19 cellular contexts compared by ENCODE assay signal in the genomic region with DNA sequence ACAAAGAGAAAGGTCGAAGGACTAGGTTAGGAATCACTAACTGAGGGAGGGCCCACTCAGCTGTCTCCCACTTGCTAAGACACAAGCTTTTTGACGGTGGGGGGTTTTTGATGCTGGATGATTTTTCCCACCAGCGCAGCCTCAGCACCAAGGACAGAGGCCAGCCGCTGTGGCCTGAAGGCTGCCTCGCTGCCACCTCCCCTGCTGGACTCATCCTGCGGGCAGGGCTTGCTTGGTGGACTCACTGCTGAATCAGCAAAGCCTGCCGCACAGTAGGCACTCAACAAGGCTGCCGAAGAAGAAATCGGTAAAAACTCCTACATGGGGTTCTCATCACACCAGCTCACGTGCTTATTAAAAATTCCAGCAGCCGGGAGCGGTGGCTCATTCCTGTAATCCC. TPM values are rescaled to one million over a fixed set of nuclear protein-coding genes. Genes with fewer than 3 reads are reported as not detected.
DNase-seq lines count a peak whose midpoint lies in the region; ATAC-seq, FAIRE-seq and TF ChIP-seq lines count a peak whose summit lies in the region.
"Had no signal": no experiment of that assay in that cellular context is flagged by ENCODE, and none has a peak within 500 bp of the region (broad histone marks: within the 10 kb centered on the region; RNA-seq: fewer than 3 reads in every experiment).

No MANE protein-coding gene starts in this region.

- CTCF ChIA-PET in WTC11 (lab: Charles Lee), result interaction anchor here (1.2 kb wide), 1 partner anchor 115 kb away, joined by 3 read pairs; no protein-coding TSS in a partner anchor

- intact Hi-C loops in Right ventricle myocardium inferior (cut with DNase I) (loop anchor here (5.0 kb wide), 2 partner anchors 63 to 148 kb away; partner anchors contain the start of gene ZBED4), Right ventricle myocardium superior (cut with DNase I) (loop anchor here (10.0 kb wide), 1 partner anchor 131 kb away; no protein-coding TSS in a partner anchor), kidney (cut with DNase I) (no loop called here), CD14-positive monocyte (cut with micrococcal nuclease) (no loop called here)

- FAIRE-seq in kidney (lab: Jason Lieb, UNC), result no peak
- FAIRE-seq: GM12892, H54 had no signal

- no peaks in the 10 kb centered on the region for H3K9me3 Mint-ChIP-seq in WTC11
- no peaks in the 10 kb centered on the region for H3K9me3 Mint-ChIP-seq in osteocyte (ENCODE audit: unreplicated experiment)
- no peaks in the 10 kb centered on the region for H3K9me3 Mint-ChIP-seq in CD14-positive monocyte

- no peaks in the 10 kb centered on the region for H3K9me3 ChIP-seq in kidney (ENCODE audit: control insufficient read depth in 1 of 2, low read length in 2 of 2)
- H3K9me3 ChIP-seq: BLaER1 treated with 17β-estradiol and CSF1 and Interleukin-3, amounts not matched to agents 10 nM and 100 nM had no signal

- H3K27me3 Mint-ChIP-seq in WTC11 (ENCODE audit: low read depth) (no peaks in the 10 kb centered on the region), osteocyte (ENCODE audit: unreplicated experiment) (no peaks in the 10 kb centered on the region), CD14-positive monocyte (ENCODE audit: low read depth in 3 of 3) (peaks cover 0 to 4% (median 0%) of the 10 kb centered on the region in 3 donors)

- no peak overlapping the region for H3K4me3 ChIP-seq in kidney (ENCODE audit: low read length in 2 of 2)
- H3K4me3 ChIP-seq: BLaER1 treated with 17β-estradiol and CSF1 and Interleukin-3, amounts not matched to agents 10 nM and 100 nM had no signal

- ATAC-seq in Right ventricle myocardium inferior (no peak), Right ventricle myocardium superior (ENCODE audit: poor library complexity) (no peak), WTC11 (no peak), HG03342 (IDR thresholded peaks at IDR 0.05; ENCODE audit: unreplicated experiment) (no peak)

- H3K27ac Mint-ChIP-seq in WTC11 (no peak overlapping the region), osteocyte (ENCODE audit: unreplicated experiment) (no peak overlapping the region), CD14-positive monocyte (no peak overlapping the region)

- peaks cover 0 to 10% of the 10 kb centered on the region in 2 donors for H3K4me1 ChIP-seq in kidney (ENCODE audit: control insufficient read depth in 1 of 2, insufficient read depth in 1 of 2, low read depth in 1 of 2, low read length in 2 of 2)

- no peak overlapping the region for H3K27ac ChIP-seq in kidney (ENCODE audit: low read depth in 2 of 2, low read length in 2 of 2)
- H3K27ac ChIP-seq: BLaER1 treated with 17β-estradiol and CSF1 and Interleukin-3, amounts not matched to agents 10 nM and 100 nM had no signal

- peaks cover 5 to 8% of the 10 kb centered on the region in 2 donors for H3K36me3 ChIP-seq in kidney (ENCODE audit: control insufficient read depth in 1 of 2, insufficient read depth in 2 of 2, low read length in 2 of 2)

- POLR2A ChIA-PET in WTC11 (lab: Charles Lee), result no interaction called here

- TF ChIP-seq CTCF in WTC11 (IDR thresholded peaks at IDR 0.05) (no peak), kidney (IDR thresholded peaks at IDR 0.05; ENCODE audit: borderline replicate concordance, extremely low read depth, insufficient read depth) (no peak), osteocyte (IDR thresholded peaks at IDR 0.05) (no peak), CD14-positive monocyte (IDR thresholded peaks at IDR 0.05) (no peak)

- DNase-seq in Right ventricle myocardium inferior (ENCODE audit: missing footprints) (peak; percentile 11), Right ventricle myocardium superior (no peak), WTC11 (ENCODE audit: low spot score) (peak; percentile 46), kidney (peak; percentile 67), osteocyte (ENCODE audit: extremely low spot score, unreplicated experiment) (no peak), CD14-positive monocyte (ENCODE audit: low spot score) (no peak), cortex of kidney (lab: John Stamatoyannopoulos, UW) (no peak)
- DNase-seq: DMS 273 treated with DMSO at 0.1 percent for 48 hours, GF-D8, IMR-90, NCI-H1417 treated with DMSO at 0.1 percent for 48 hours, NCI-H2029, NCI-H2171, NCI-H446 treated with DMSO at 0.1 percent for 48 hours, NCI-H748 treated with DMSO at 0.1 percent for 48 hours had no signal

- H3K4me3 Mint-ChIP-seq in WTC11 (no peak overlapping the region), osteocyte (ENCODE audit: unreplicated experiment) (peak overlapping the region; percentile 6), CD14-positive monocyte (no peak overlapping the region)

- H3K36me3 Mint-ChIP-seq in WTC11 (peaks cover 7% of the 10 kb centered on the region), osteocyte (ENCODE audit: unreplicated experiment) (peaks cover 7% of the 10 kb centered on the region), CD14-positive monocyte (peaks cover 28 to 41% of the 10 kb centered on the region in 2 donors)

- H3K4me1 Mint-ChIP-seq in WTC11 (peaks cover 5% of the 10 kb centered on the region; the same call in 1 of the 2 replicates), osteocyte (ENCODE audit: unreplicated experiment) (peaks cover 16% of the 10 kb centered on the region), CD14-positive monocyte (peaks cover 23% of the 10 kb centered on the region)

- no peak overlapping the region for H3K9ac ChIP-seq in kidney (ENCODE audit: low read length in 2 of 2)
- H3K9ac ChIP-seq: BLaER1 treated with 17β-estradiol and CSF1 and Interleukin-3, amounts not matched to agents 10 nM and 100 nM had no signal

TF ChIP-seq in WTC11, 78 proteins besides CTCF, POLR2A, EP300 and RAD21:
- TF ChIP-seq FOXP4 (CRISPR knock-in tag; IDR thresholded peaks at IDR 0.05), result 0 out of 2 replicates have a peak, but pooled peaks have one; percentile 56
- TF ChIP-seq EMX1 (CRISPR knock-in tag; IDR thresholded peaks at IDR 0.05), result no peak

RNA-seq across cellular contexts. Expression of gene ALG12, which starts 2.6 kb away (rescaled TPM):
- total RNA-seq in Right ventricle myocardium inferior (16.4 TPM), Right ventricle myocardium superior (13.8 TPM), WTC11 (2021) (26.5 to 29.2 TPM (median 26.7 TPM) in 3 replicates), kidney (28.4 TPM), osteocyte (27.1 and 27.9 TPM in 2 replicates)
- polyA plus RNA-seq in kidney (ENCODE audit: insufficient read depth, low read depth, low replicate concordance) (27.2 TPM), CD14-positive monocyte (1 to 10 TPM; 7.2 to 9.5 TPM)

RNA-seq across cellular contexts. Expression of gene CRELD2, which starts 2.8 kb away (rescaled TPM):
- total RNA-seq in Right ventricle myocardium inferior (30.6 TPM), Right ventricle myocardium superior (22.1 TPM), WTC11 (2021) (34.9 to 42.8 TPM (median 35.2 TPM) in 3 replicates), kidney (54.0 TPM), osteocyte (54.9 and 55.5 TPM in 2 replicates)
- polyA plus RNA-seq in kidney (ENCODE audit: insufficient read depth, low read depth, low replicate concordance) (37.3 TPM), CD14-positive monocyte (10 to 100 TPM; 20.3 to 27.6 TPM)

RNA-seq across cellular contexts. Expression of gene PIM3, which starts 45.0 kb away (rescaled TPM):
- total RNA-seq in Right ventricle myocardium inferior, result 56.9 TPM
- 61.5 TPM for total RNA-seq in Right ventricle myocardium superior
- 42.9 to 45.7 TPM (median 44.3 TPM) in 3 replicates for total RNA-seq in WTC11 (2021)
- 107 TPM for total RNA-seq in kidney
- 96.5 TPM for polyA plus RNA-seq in kidney (ENCODE audit: insufficient read depth, low read depth, low replicate concordance)
- total RNA-seq in osteocyte, result 18.6 TPM in 2 replicates
- polyA plus RNA-seq in CD14-positive monocyte, result 10 to 100 TPM; 38.8 to 40.4 TPM

Comparison
In these comparisons a context has a peak if more than half of its experiments do, and no peak if none do; other contexts are left out.
1. DNase-seq: peak in Right ventricle myocardium inferior (single experiment), WTC11 (single experiment) and kidney (single experiment); none in Right ventricle myocardium superior (single experiment), osteocyte (single experiment), CD14-positive monocyte (single experiment) and cortex of kidney (single experiment).
2. intact Hi-C loops: an anchor here in Right ventricle myocardium inferior (5.0 kb wide) and Right ventricle myocardium superior (10.0 kb wide); none called in kidney and CD14-positive monocyte.